ENCODE assay signal across 9 cellular contexts in the genomic region with DNA sequence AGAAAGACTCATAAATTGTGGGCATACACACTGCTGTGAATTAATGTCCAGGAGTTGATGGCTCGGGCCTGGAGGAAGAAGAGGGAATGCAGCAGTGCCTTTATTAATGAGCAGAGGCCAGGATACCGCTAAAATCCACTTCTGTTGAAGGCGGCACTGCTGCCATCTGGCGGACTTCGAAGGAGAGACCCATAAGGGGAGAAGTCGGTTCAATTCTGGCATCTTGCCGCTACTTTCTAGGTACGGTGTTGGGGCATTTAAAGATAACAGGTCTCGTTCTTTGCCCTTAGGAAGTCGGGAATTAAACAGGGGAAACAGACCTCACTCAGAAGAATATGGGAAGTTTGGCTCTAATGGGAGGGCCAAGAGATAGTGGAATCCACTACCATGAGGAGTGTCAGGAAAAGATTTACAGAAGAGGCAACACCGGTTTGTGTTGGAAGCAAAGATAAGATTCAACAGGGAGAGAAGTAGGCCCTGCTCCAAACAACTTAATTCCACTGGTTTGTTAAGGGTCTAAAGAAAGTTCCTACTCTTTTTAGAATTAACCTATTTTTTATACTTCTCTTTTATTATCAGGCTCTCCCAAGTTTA.
DNase-seq lines count a peak whose midpoint lies in the region; ATAC-seq and TF ChIP-seq lines count a peak whose summit lies in the region.
"Had no signal": no experiment of that assay in that cellular context is flagged by ENCODE, and none has a peak within 500 bp of the region (broad histone marks: within the 10 kb centered on the region; RNA-seq: fewer than 3 reads in every experiment).

No MANE protein-coding gene starts in this region.

- peaks cover 3% of the 10 kb centered on the region for H3K27me3 Mint-ChIP-seq in activated CD4-positive, alpha-beta T cell treated with anti-CD3 and anti-CD28 coated beads, Interleukin-2, amount 10 ng/mL, durations not matched to agents 7 days and 5 days

- 14 to 23% (median 21%) methylated on average over 11 of the region's 11 CpGs for WGBS in ovary, 3 donors

- H3K36me3 ChIP-seq in ovary, result no peaks in the 10 kb centered on the region

- intact Hi-C loops in ovary (cut with DNase I), result loop anchor here in 1 of 4 donors (10.0 kb wide), 1 partner anchor 363 kb away; no protein-coding TSS in a partner anchor

- H3K4me3 Mint-ChIP-seq in activated CD4-positive, alpha-beta T cell treated with anti-CD3 and anti-CD28 coated beads, Interleukin-2, amount 10 ng/mL, durations not matched to agents 7 days and 5 days, result no peak overlapping the region
- H3K4me3 Mint-ChIP-seq: memory B cell had no signal

- no peaks in the 10 kb centered on the region for H3K9me3 Mint-ChIP-seq in activated CD4-positive, alpha-beta T cell treated with anti-CD3 and anti-CD28 coated beads, Interleukin-2, amount 10 ng/mL, durations not matched to agents 7 days and 5 days

- in situ Hi-C loops in GM13976 (cut with MboI; ENCODE audit: low sequenced_read_pairs, unreplicated experiment), result no loop called here

- H3K4me3 ChIP-seq in ovary, result no peak overlapping the region

- POLR2A ChIA-PET in activated CD4-positive, alpha-beta T cell treated with anti-CD3 and anti-CD28 coated beads, Interleukin-2, amount 10 ng/mL, durations not matched to agents 7 days and 5 days (lab: Charles Lee), result no interaction called here

- DNase-seq in AG08396 (ENCODE audit: low spot score) (peak; percentile 59), GM13976 (ENCODE audit: low spot score) (peak; percentile 54), NCI-H2029 (lab: John Stamatoyannopoulos, UW) (peak; percentile 11), fibroblast of gingiva (ENCODE audit: low read depth) (peak; percentile 30), ovary (peak; percentile 14 to 58 (median 31)), occipital lobe (lab: John Stamatoyannopoulos, UW) (no peak)
- DNase-seq in activated CD4-positive, alpha-beta T cell treated with anti-CD3 and anti-CD28 coated beads, Interleukin-2, amount 10 ng/mL, durations not matched to agents 7 days and 5 days, result peak; percentile 31

- H3K4me1 ChIP-seq in ovary (ENCODE audit: insufficient read depth), result no peaks in the 10 kb centered on the region

- no peaks in the 10 kb centered on the region for H3K4me1 Mint-ChIP-seq in activated CD4-positive, alpha-beta T cell treated with anti-CD3 and anti-CD28 coated beads, Interleukin-2, amount 10 ng/mL, durations not matched to agents 7 days and 5 days

- no peak overlapping the region for H3K27ac Mint-ChIP-seq in activated CD4-positive, alpha-beta T cell treated with anti-CD3 and anti-CD28 coated beads, Interleukin-2, amount 10 ng/mL, durations not matched to agents 7 days and 5 days
- H3K27ac Mint-ChIP-seq: memory B cell had no signal

- H3K27ac ChIP-seq in ovary, result no peak overlapping the region

- no peaks in the 10 kb centered on the region for H3K36me3 Mint-ChIP-seq in activated CD4-positive, alpha-beta T cell treated with anti-CD3 and anti-CD28 coated beads, Interleukin-2, amount 10 ng/mL, durations not matched to agents 7 days and 5 days (ENCODE audit: low read depth)
- H3K36me3 Mint-ChIP-seq: memory B cell had no signal

- CTCF ChIA-PET in activated CD4-positive, alpha-beta T cell treated with anti-CD3 and anti-CD28 coated beads, Interleukin-2, amount 10 ng/mL, durations not matched to agents 7 days and 5 days (lab: Charles Lee), result no interaction called here

- no peak for TF ChIP-seq EP300 in ovary (IDR thresholded peaks at IDR 0.05)

- H3K9me3 ChIP-seq in ovary, result no peaks in the 10 kb centered on the region

- TF ChIP-seq CTCF in GM13976 (IDR thresholded peaks at IDR 0.05; ENCODE audit: borderline replicate concordance, control extremely low read depth, extremely low read depth, insufficient read depth, missing control alignments) (peak; percentile 34), ovary (IDR thresholded peaks at IDR 0.05) (peak in 1 of 3 donors; percentile 7)

- no peak for TF ChIP-seq POLR2A in ovary (IDR thresholded peaks at IDR 0.05)

- peak; percentile 85 for ATAC-seq in HG02759 (IDR thresholded peaks at IDR 0.05; ENCODE audit: unreplicated experiment)

- H3K27me3 ChIP-seq in ovary, result no peaks in the 10 kb centered on the region
